In genomic region chr2:3587432-3587831, GRCh38 we compare ENCODE assay signal across 2 cellular contexts.
TF ChIP-seq lines count a peak whose summit lies in the region.

No MANE protein-coding gene starts in this region.

TF ChIP-seq in IMR-90, 13 proteins besides CTCF, POLR2A, EP300 and RAD21:
- TF ChIP-seq MAZ (IDR thresholded peaks at IDR 0.05; ENCODE audit: borderline replicate concordance, low read depth, low read length), result no peak
- peak; percentile 1; the same call in 1 of the 2 replicates for TF ChIP-seq MAFK (IDR thresholded peaks at IDR 0.05; ENCODE audit: low read depth, low read length)

TF ChIP-seq in liver, 16 proteins besides CTCF, POLR2A, EP300 and RAD21:
- TF ChIP-seq JUND (IDR thresholded peaks at IDR 0.05), result peak in 1 of 2 donors; percentile 61
- peak; percentile 15 for TF ChIP-seq ZBTB33 (IDR thresholded peaks at IDR 0.05)
- TF ChIP-seq YY1 (IDR thresholded peaks at IDR 0.05), result peak; percentile 40
- peak in 1 of 2 donors; percentile 37 for TF ChIP-seq HNF4A (conservative IDR thresholded peaks at IDR 0.05)
- no peak for TF ChIP-seq ATF3 (IDR thresholded peaks at IDR 0.05)
- no peak for TF ChIP-seq SP1 (IDR thresholded peaks at IDR 0.05)
- TF ChIP-seq EGR1 (IDR thresholded peaks at IDR 0.05; ENCODE audit: low read depth in 2 of 2), result peak in 1 of 2 donors; percentile 9
- peak in 1 of 2 donors; percentile 39 for TF ChIP-seq RXRA (IDR thresholded peaks at IDR 0.05)
- peak; percentile 24 for TF ChIP-seq FOXA2 (IDR thresholded peaks at IDR 0.05)
- no peak for TF ChIP-seq HNF4G (IDR thresholded peaks at IDR 0.05)
